In genomic region chr22:23894710-23895598, GRCh38 we compare ENCODE assay signal across 8 cellular contexts. TPM values are rescaled to one million over a fixed set of nuclear protein-coding genes. Genes with fewer than 3 reads are reported as not detected.
A peak's percentile ranks its signal among the peaks of the same experiment; 100 is the strongest.
DNase-seq lines count a peak whose midpoint lies in the region; ATAC-seq and TF ChIP-seq lines count a peak whose summit lies in the region.

No MANE protein-coding gene starts in this region.

- DNase-seq in AG08396 (ENCODE audit: low spot score): peak; percentile 81
- DNase-seq in HK-2 (ENCODE audit: unreplicated experiment): peak; percentile 77
- peak; percentile 74 for DNase-seq in NOMO-1 treated with dmso at 0.1 percent for 144 hours (lab: John Stamatoyannopoulos, UW; ENCODE audit: unreplicated experiment)
- peak; percentile 45 for DNase-seq in activated T-cell treated with anti-CD3 and anti-CD28 coated beads for 1 hour (ENCODE audit: low read depth)
- DNase-seq in epithelial cell of esophagus (ENCODE audit: low read depth): peak; percentile 83
- DNase-seq in mucosa of gallbladder (ENCODE audit: low spot score): peak; percentile 75
- peak; percentile 57 for DNase-seq in stimulated activated CD8-positive, alpha-beta memory T cell treated with anti-CD3 and anti-CD28 coated beads, Interleukin-4, amount 100 ng/mL, for 24 hours (ENCODE audit: low read depth)

- peak; percentile 56 for TF ChIP-seq CTCF in epithelial cell of esophagus (IDR thresholded peaks at IDR 0.05; ENCODE audit: insufficient read depth, low read depth, low read length, missing control alignments)

- peak; percentile 10 for ATAC-seq in GM19025 (IDR thresholded peaks at IDR 0.05; ENCODE audit: low read depth, unreplicated experiment)

- H3K4me3 ChIP-seq in epithelial cell of esophagus (ENCODE audit: low read length): peak overlapping the region; percentile 68

RNA-seq across cellular contexts. Expression of gene MIF, which starts 0.8 kb away (rescaled TPM):
- 668 TPM for total RNA-seq in mucosa of gallbladder

RNA-seq across cellular contexts. Expression of gene SLC2A11, which starts 37.3 kb away (rescaled TPM):
- 24.0 TPM for total RNA-seq in mucosa of gallbladder

RNA-seq across cellular contexts. Expression of gene DERL3, which starts 56.1 kb away (rescaled TPM):
- total RNA-seq in mucosa of gallbladder: 6.2 TPM

Comparison
In these comparisons a context has a peak if more than half of its experiments do, and no peak if none do; other contexts are left out.
1. Peak in every context shown above with its lines: DNase-seq, ATAC-seq and H3K4me3 ChIP-seq.